ENCODE assay signal across 11 cellular contexts in the genomic region with DNA sequence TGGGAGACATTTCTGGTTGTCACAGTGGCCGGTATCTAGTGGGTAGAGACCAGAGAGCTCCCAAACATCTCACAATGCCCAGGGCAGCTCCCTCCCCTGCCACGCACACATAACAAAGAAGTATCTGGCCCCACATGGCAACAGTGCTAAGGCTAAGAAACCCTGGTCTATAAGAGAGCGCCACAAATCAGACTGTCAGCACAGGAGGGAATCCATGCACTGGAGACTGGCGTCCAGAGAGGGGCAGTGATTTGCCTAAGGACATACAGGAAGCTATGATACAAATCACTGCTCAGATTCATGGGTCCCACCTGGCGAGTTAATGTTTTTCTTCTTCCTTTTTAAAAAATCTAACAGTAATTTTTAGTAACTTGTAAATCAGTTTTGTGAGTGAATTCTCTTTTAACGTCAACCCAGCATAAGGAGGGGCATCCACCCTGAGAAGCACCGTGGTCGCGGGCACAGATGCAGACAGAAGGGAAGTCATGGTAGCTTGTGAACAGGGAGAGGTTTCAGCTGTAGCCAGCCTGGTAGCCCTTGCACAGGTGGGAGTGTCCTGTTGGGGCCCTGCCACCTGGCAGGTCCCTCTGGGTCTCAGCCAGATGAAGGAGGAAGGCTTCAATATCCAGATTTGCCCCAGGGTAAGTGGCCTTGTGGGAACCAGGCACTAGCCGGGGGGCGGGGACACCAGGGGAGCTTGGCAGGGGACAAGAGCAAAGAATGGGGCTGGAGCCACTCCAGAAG. TPM values are rescaled to one million over a fixed set of nuclear protein-coding genes. Genes with fewer than 3 reads are reported as not detected.
A peak's percentile ranks its signal among the peaks of the same experiment; 100 is the strongest.
DNase-seq lines count a peak whose midpoint lies in the region; ATAC-seq and TF ChIP-seq lines count a peak whose summit lies in the region.
"Had no signal": no experiment of that assay in that cellular context is flagged by ENCODE, and none has a peak within 500 bp of the region (broad histone marks: within the 10 kb centered on the region; RNA-seq: fewer than 3 reads in every experiment).

No MANE protein-coding gene starts in this region.

- H3K4me3 ChIP-seq in body of pancreas = no peak overlapping the region
- no peak overlapping the region for H3K4me3 ChIP-seq in gastroesophageal sphincter
- H3K4me3 ChIP-seq: esophagus muscularis mucosa, SJCRH30 had no signal

- TF ChIP-seq POLR2A in body of pancreas (IDR thresholded peaks at IDR 0.05) (no peak), gastroesophageal sphincter (IDR thresholded peaks at IDR 0.05) (no peak)

- TF ChIP-seq EP300 in gastroesophageal sphincter (IDR thresholded peaks at IDR 0.05) = no peak

- TF ChIP-seq CTCF in body of pancreas (IDR thresholded peaks at IDR 0.05) (no peak), gastroesophageal sphincter (IDR thresholded peaks at IDR 0.05) (no peak)

- ATAC-seq in body of pancreas (peak; percentile 84), gastroesophageal sphincter (no peak)

- DNase-seq in COR-L47 (lab: John Stamatoyannopoulos, UW) = peak; percentile 7
- peak; percentile 36 for DNase-seq in NCI-H2029 treated with DMSO at 0.1 percent for 48 hours (lab: John Stamatoyannopoulos, UW)
- DNase-seq in body of pancreas = peak; percentile 77 to 88 (median 82)
- peak; percentile 74 for DNase-seq in posterior vena cava (ENCODE audit: low spot score)
- DNase-seq in NCI-H1105 (lab: John Stamatoyannopoulos, UW) = no peak
- DNase-seq in stimulated activated CD4-positive, alpha-beta T cell treated with anti-CD3 and anti-CD28 coated beads, Interleukin-15, amount 100 ng/mL, for 24 hours = no peak
- DNase-seq in NCI-H446 (lab: John Stamatoyannopoulos, UW) = no peak
- DNase-seq: MV-4-11, SJCRH30 had no signal

- H3K4me1 ChIP-seq in body of pancreas = peaks cover 38% of the 10 kb centered on the region
- peaks cover 0 to 22% (median 0%) of the 10 kb centered on the region in 3 donors for H3K4me1 ChIP-seq in gastroesophageal sphincter
- H3K4me1 ChIP-seq: SJCRH30 had no signal

- H3K9me3 ChIP-seq in body of pancreas (no peaks in the 10 kb centered on the region), gastroesophageal sphincter (no peaks in the 10 kb centered on the region)
- H3K9me3 ChIP-seq: esophagus muscularis mucosa, SJCRH30 had no signal

- 52 to 53% methylated on average over 9 to 10 of the region's 11 CpGs for WGBS in body of pancreas, 2 donors
- 85 to 93% methylated on average over 7 to 8 of the region's 11 CpGs for WGBS in gastroesophageal sphincter (ENCODE audit: low coverage in 1 of 2), 2 donors

- H3K27ac ChIP-seq in body of pancreas (peak overlapping the region in 3 of 4 donors; percentile 27 to 63 (median 41)), gastroesophageal sphincter (no peak overlapping the region)
- H3K27ac ChIP-seq: SJCRH30 had no signal

- H3K36me3 ChIP-seq in body of pancreas (replicated peaks in 1 of 2; ENCODE audit: insufficient read depth in 1 of 2, low read depth in 2 of 2) = no peaks in the 10 kb centered on the region
- no peaks in the 10 kb centered on the region for H3K36me3 ChIP-seq in gastroesophageal sphincter
- H3K36me3 ChIP-seq: SJCRH30 had no signal

- H3K27me3 ChIP-seq in body of pancreas = no peaks in the 10 kb centered on the region
- H3K27me3 ChIP-seq in gastroesophageal sphincter = no peaks in the 10 kb centered on the region
- H3K27me3 ChIP-seq: esophagus muscularis mucosa, SJCRH30 had no signal

- intact Hi-C loops in body of pancreas (cut with DNase I) (no loop called here), posterior vena cava (cut with DNase I) (no loop called here)

RNA-seq across cellular contexts. Expression of gene ISG20, which starts 8.7 kb away (rescaled TPM):
- total RNA-seq in body of pancreas = 10 to 100 TPM in 1 of 2 donors, 1 to 10 TPM in 1; 2.9 to 25.4 TPM
- 1 to 10 TPM; 6.9 to 7.4 TPM for total RNA-seq in posterior vena cava
- total RNA-seq in gastroesophageal sphincter = 1 to 10 TPM; 2.5 to 8.7 (median 5.9) TPM

RNA-seq across cellular contexts. Expression of gene AEN, which starts 26.4 kb away (rescaled TPM):
- total RNA-seq in body of pancreas (10 to 100 TPM; 20.4 to 23.3 TPM), posterior vena cava (10 to 100 TPM; 12.2 to 24.3 TPM), gastroesophageal sphincter (10 to 100 TPM; 11.0 to 23.4 (median 18.1) TPM)

Comparison
In these comparisons a context has a peak if more than half of its experiments do, and no peak if none do; other contexts are left out.
1. DNase-seq: peak in COR-L47 (single experiment), NCI-H2029 treated with DMSO at 0.1 percent for 48 hours (single experiment), body of pancreas (4 of 4) and posterior vena cava (single experiment); none in NCI-H1105 (single experiment), stimulated activated CD4-positive, alpha-beta T cell treated with anti-CD3 and anti-CD28 coated beads, Interleukin-15, amount 100 ng/mL, for 24 hours (single experiment) and NCI-H446 (0 of 2).
2. H3K27ac ChIP-seq: peak in body of pancreas (3 of 4); none in gastroesophageal sphincter (0 of 4).